ENCODE assay signal across 8 cellular contexts in the genomic region with DNA sequence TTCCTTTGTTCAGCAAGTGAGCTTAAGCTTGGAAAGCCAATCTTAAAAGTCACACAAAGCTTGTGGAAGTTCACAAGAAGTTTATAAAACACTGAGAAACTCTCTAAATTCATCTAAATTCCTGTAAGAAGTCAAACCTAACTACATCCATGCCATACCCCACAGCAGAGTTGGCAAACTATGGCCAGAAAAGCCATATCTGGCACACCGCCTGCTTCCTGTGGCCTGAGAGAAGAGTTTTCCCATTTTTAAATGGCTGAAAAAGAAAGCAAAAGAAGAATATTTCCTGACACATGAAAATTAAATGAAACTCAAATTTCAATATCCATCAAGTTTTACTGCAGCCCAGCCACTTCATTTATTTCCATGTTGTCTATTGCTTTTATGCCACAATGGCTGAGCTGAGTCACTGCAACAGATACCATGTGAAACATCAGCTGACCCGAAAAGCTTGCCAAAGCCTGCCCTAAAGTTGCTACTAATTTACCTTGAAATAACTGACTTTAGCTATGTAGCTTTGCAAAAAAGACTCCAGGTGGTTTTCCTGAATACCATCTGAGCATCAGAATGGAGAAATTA.
DNase-seq lines count a peak whose midpoint lies in the region; ATAC-seq, FAIRE-seq and TF ChIP-seq lines count a peak whose summit lies in the region.
"Had no signal": no experiment of that assay in that cellular context is flagged by ENCODE, and none has a peak within 500 bp of the region (broad histone marks: within the 10 kb centered on the region; RNA-seq: fewer than 3 reads in every experiment).

No MANE protein-coding gene starts in this region.

- no peaks in the 10 kb centered on the region for H3K27me3 ChIP-seq in OCI-LY3 (ENCODE audit: low read depth, low read length)
- H3K27me3 ChIP-seq in right cardiac atrium (ENCODE audit: control insufficient read depth, insufficient read depth) = no peaks in the 10 kb centered on the region

- H3K4me1 Mint-ChIP-seq in chondrocyte (ENCODE audit: low read depth) = peaks cover 7% of the 10 kb centered on the region

- no peak overlapping the region for H3K9ac ChIP-seq in OCI-LY3 (ENCODE audit: low read length)

- no peak overlapping the region for H2AFZ ChIP-seq in OCI-LY3 (ENCODE audit: low read depth, low read length)

- no peak overlapping the region for H3K4me3 Mint-ChIP-seq in chondrocyte (ENCODE audit: unreplicated experiment)

- H3K79me2 ChIP-seq in OCI-LY3 (ENCODE audit: low read length) = 0 out of 2 replicates have a peak, but pooled peaks cover 3% of the 10 kb centered on the region

- TF ChIP-seq CTCF in OCI-LY3 (IDR thresholded peaks at IDR 0.05; ENCODE audit: low read depth, low read length) (no peak), chondrocyte (IDR thresholded peaks at IDR 0.05) (no peak), retinal pigment epithelial cell (conservative IDR thresholded peaks at IDR 0.05; ENCODE audit: low read depth, low read length) (no peak)

- H3K27ac ChIP-seq in OCI-LY3 (ENCODE audit: low read length) (peak overlapping the region; percentile 16), right cardiac atrium (ENCODE audit: low read length) (no peak overlapping the region)

- intact Hi-C loops in right cardiac atrium (cut with DNase I) = loop anchor here in 2 of 4 donors (10.0 kb wide), 2 partner anchors 170 to 290 kb away; no protein-coding TSS in a partner anchor

- TF ChIP-seq POLR2A in H54 (IDR thresholded peaks at IDR 0.05; ENCODE audit: low read depth, low read length) = no peak

- no peaks in the 10 kb centered on the region for H3K36me3 ChIP-seq in OCI-LY3 (replicated peaks; ENCODE audit: low read depth, low read length)

- H3K4me2 ChIP-seq in OCI-LY3 (ENCODE audit: low read length) = no peak overlapping the region; the same call in 1 of the 2 replicates

- H3K27me3 Mint-ChIP-seq in chondrocyte (ENCODE audit: low read depth) = no peaks in the 10 kb centered on the region

- no peaks in the 10 kb centered on the region; the same call in 1 of the 2 replicates for H4K20me1 ChIP-seq in OCI-LY3 (ENCODE audit: insufficient read depth, low read length)

- 90% methylated on average over 2 of the region's 2 CpGs for WGBS in right cardiac atrium

- H3K9me3 Mint-ChIP-seq in chondrocyte (ENCODE audit: low read depth) = no peaks in the 10 kb centered on the region

- H3K36me3 Mint-ChIP-seq in chondrocyte (ENCODE audit: low read depth) = peaks cover 4% of the 10 kb centered on the region

- H3K4me1 ChIP-seq in OCI-LY3 (ENCODE audit: low read length) (peaks cover 11% of the 10 kb centered on the region), right cardiac atrium (ENCODE audit: control insufficient read depth, insufficient read depth, low read length) (peaks cover 1% of the 10 kb centered on the region)

- FAIRE-seq in H54 (lab: Jason Lieb, UNC) = peak; percentile 57

- H3K4me3 ChIP-seq in OCI-LY3 (ENCODE audit: low read length) = no peak overlapping the region
- H3K4me3 ChIP-seq in retinal pigment epithelial cell (ENCODE audit: low read length) = no peak overlapping the region
- no peak overlapping the region for H3K4me3 ChIP-seq in right cardiac atrium (ENCODE audit: low read length)

- H3K27ac Mint-ChIP-seq in chondrocyte (ENCODE audit: unreplicated experiment) = peak overlapping the region; percentile 70

- no peak for ATAC-seq in right cardiac atrium

- DNase-seq in H54 (ENCODE audit: insufficient read length, low spot score) = no peak
- no peak for DNase-seq in chondrocyte (ENCODE audit: low spot score)
- DNase-seq in retinal pigment epithelial cell (ENCODE audit: low read depth) = peak; percentile 56
- no peak for DNase-seq in right cardiac atrium
- no peak for DNase-seq in medulla oblongata (ENCODE audit: extremely low spot score)
- no peak for DNase-seq in MV-4-11 (lab: John Stamatoyannopoulos, UW)
- DNase-seq: stimulated activated naive CD4-positive, alpha-beta T cell had no signal

- H3K9me3 ChIP-seq in OCI-LY3 (ENCODE audit: insufficient read depth, low read length) = no peaks in the 10 kb centered on the region
- H3K9me3 ChIP-seq in right cardiac atrium (ENCODE audit: control insufficient read depth, low read length) = no peaks in the 10 kb centered on the region
